In genomic region chr7:40763319-40764287, GRCh38 we compare ENCODE assay signal across 11 cellular contexts.
A peak's percentile ranks its signal among the peaks of the same experiment; 100 is the strongest.
DNase-seq lines count a peak whose midpoint lies in the region; ATAC-seq and TF ChIP-seq lines count a peak whose summit lies in the region.
"Had no signal": no experiment of that assay in that cellular context is flagged by ENCODE, and none has a peak within 500 bp of the region (broad histone marks: within the 10 kb centered on the region; RNA-seq: fewer than 3 reads in every experiment).

No MANE protein-coding gene starts in this region.

- no peaks in the 10 kb centered on the region for H3K4me1 Mint-ChIP-seq in T-helper 17 cell

- H3K27me3 ChIP-seq in BJ (ENCODE audit: control insufficient read depth, insufficient read depth, low read length): no peaks in the 10 kb centered on the region
- no peaks in the 10 kb centered on the region for H3K27me3 ChIP-seq in Loucy (ENCODE audit: insufficient read depth, low read length, poor library complexity, severe bottlenecking)
- no peaks in the 10 kb centered on the region for H3K27me3 ChIP-seq in brain microvascular endothelial cell (replicated peaks)
- H3K27me3 ChIP-seq: adrenal gland had no signal

- no peak overlapping the region for H3K27ac Mint-ChIP-seq in T-helper 17 cell

- H3K36me3 Mint-ChIP-seq in T-helper 17 cell (ENCODE audit: low read depth): no peaks in the 10 kb centered on the region

- in situ Hi-C loops in brain microvascular endothelial cell (cut with HindIII; ENCODE audit: low pct_ligation_motif_present, low sequenced_read_pairs): no loop called here

- H3K9me3 ChIP-seq in Loucy (ENCODE audit: insufficient read depth, low read depth, low read length): no peaks in the 10 kb centered on the region
- H3K9me3 ChIP-seq in mucosa of descending colon: no peaks in the 10 kb centered on the region
- H3K9me3 ChIP-seq in T-helper 17 cell (ENCODE audit: control insufficient read depth, low read length, poor library complexity, severe bottlenecking): no peaks in the 10 kb centered on the region
- H3K9me3 ChIP-seq: adrenal gland had no signal

- no peak overlapping the region for H3K4me3 Mint-ChIP-seq in T-helper 17 cell

- H3K4me2 ChIP-seq in Loucy (ENCODE audit: low read depth, low read length, poor library complexity, severe bottlenecking): no peak overlapping the region

- no peak overlapping the region for H3K27ac ChIP-seq in brain microvascular endothelial cell
- H3K27ac ChIP-seq: adrenal gland had no signal

- CTCF ChIA-PET in BJ (lab: Yijun Ruan, JAX): interaction anchor here (0.6 to 6.5 kb wide), 21 partner anchors 10 to 950 kb away, joined by 3 to 31 read pairs (median 3); no protein-coding TSS in a partner anchor

- H3K4me1 ChIP-seq in Loucy (ENCODE audit: insufficient read depth, low read length, poor library complexity, severe bottlenecking) (no peaks in the 10 kb centered on the region), mucosa of descending colon (ENCODE audit: low read depth) (peaks cover 7% of the 10 kb centered on the region)

- intact Hi-C loops in mucosa of descending colon (cut with DNase I, micrococcal nuclease): no loop called here

- no peak overlapping the region for H2AFZ ChIP-seq in Loucy (ENCODE audit: low read length)

- no peaks in the 10 kb centered on the region for H3K9me2 ChIP-seq in Loucy (replicated peaks; ENCODE audit: low read depth, low read length)

- H4K20me1 ChIP-seq in Loucy (ENCODE audit: insufficient read depth, low read length, poor library complexity, severe bottlenecking): no peaks in the 10 kb centered on the region

- no peaks in the 10 kb centered on the region for H3K36me3 ChIP-seq in BJ (ENCODE audit: control insufficient read depth, insufficient read depth, low read length)
- H3K36me3 ChIP-seq in Loucy (ENCODE audit: insufficient read depth, low read length): no peaks in the 10 kb centered on the region
- H3K36me3 ChIP-seq in brain microvascular endothelial cell (replicated peaks): no peaks in the 10 kb centered on the region
- no peaks in the 10 kb centered on the region for H3K36me3 ChIP-seq in mucosa of descending colon (ENCODE audit: low read depth)
- H3K36me3 ChIP-seq: adrenal gland had no signal

- DNase-seq in BJ (ENCODE audit: low read depth): peak; percentile 64
- peak; percentile 52 for DNase-seq in brain microvascular endothelial cell
- DNase-seq in mucosa of descending colon: no peak
- no peak for DNase-seq in T-helper 1 cell
- DNase-seq in T-helper 17 cell: no peak
- DNase-seq in amygdala (lab: John Stamatoyannopoulos, UW): no peak
- DNase-seq: adrenal gland, NCI-H187, SHP77 treated with DMSO at 0.1 percent for 48 hours had no signal

- H3K27me3 Mint-ChIP-seq in T-helper 17 cell: no peaks in the 10 kb centered on the region

- POLR2A ChIA-PET in BJ (lab: Charles Lee): no interaction called here

- peak; percentile 12 for ATAC-seq in mucosa of descending colon
- no peak for ATAC-seq in T-helper 17 cell
- no peak for ATAC-seq in GM21526 (IDR thresholded peaks at IDR 0.05; ENCODE audit: low FRiP score, unreplicated experiment)

- no peaks in the 10 kb centered on the region for H3F3A ChIP-seq in Loucy (ENCODE audit: low read depth)

- TF ChIP-seq CTCF in BJ (IDR thresholded peaks at IDR 0.05; ENCODE audit: insufficient read depth, low read depth, low read length) (peak; percentile 51), Loucy (conservative IDR thresholded peaks at IDR 0.05; ENCODE audit: low read length) (peak; percentile 18; the same call in 1 of the 2 replicates), brain microvascular endothelial cell (IDR thresholded peaks at IDR 0.05; ENCODE audit: low read depth, low read length, missing control alignments) (peak; percentile 65), mucosa of descending colon (IDR thresholded peaks at IDR 0.05) (no peak)

- no peak overlapping the region for H3K9ac ChIP-seq in Loucy (ENCODE audit: low read depth, low read length, poor library complexity, severe bottlenecking)

- no peaks in the 10 kb centered on the region for H3K79me2 ChIP-seq in Loucy (ENCODE audit: insufficient read depth, low read length)

- H3K4me3 ChIP-seq in BJ (ENCODE audit: low read depth, low read length) (no peak overlapping the region), Loucy (ENCODE audit: low read length, poor library complexity, severe bottlenecking) (no peak overlapping the region), brain microvascular endothelial cell (ENCODE audit: low read depth, low read length) (no peak overlapping the region), mucosa of descending colon (no peak overlapping the region)
- H3K4me3 ChIP-seq: adrenal gland had no signal

Comparison
In these comparisons a context has a peak if more than half of its experiments do, and no peak if none do; other contexts are left out.
1. DNase-seq: peak in BJ (single experiment) and brain microvascular endothelial cell (single experiment); none in mucosa of descending colon (0 of 3), T-helper 1 cell (0 of 5), T-helper 17 cell (0 of 3) and amygdala (0 of 56).